Comparison of ENCODE assay signal across 8 cellular contexts in genomic region chr15:78872155-78872971, GRCh38. TPM values are rescaled to one million over a fixed set of nuclear protein-coding genes. Genes with fewer than 3 reads are reported as not detected.
DNase-seq lines count a peak whose midpoint lies in the region; ATAC-seq and TF ChIP-seq lines count a peak whose summit lies in the region.

Gene MORF4L1, plus strand, starts transcription at chr15:78872890. Its CDS starts 128 bp downstream, at chr15:78873018.

- H3K27ac ChIP-seq in CD4-positive, CD25-positive, alpha-beta regulatory T cell (ENCODE audit: insufficient read depth, low read length, poor library complexity, severe bottlenecking) = peak within 1 kb of the TSS; percentile 100
- H3K27ac ChIP-seq in ectodermal cell (ENCODE audit: insufficient read depth, low read depth, low read length, poor library complexity, severe bottlenecking) (peak within 1 kb of the TSS; percentile 99), lower lobe of right lung (peak within 1 kb of the TSS; percentile 100)

- H3K4me3 ChIP-seq in CD4-positive, CD25-positive, alpha-beta regulatory T cell (ENCODE audit: low read depth, low read length) = peak within 1 kb of the TSS; percentile 98
- H3K4me3 ChIP-seq in ectodermal cell (ENCODE audit: insufficient read depth, low read depth, low read length) (peak within 1 kb of the TSS; percentile 94), lower lobe of right lung (peak within 1 kb of the TSS; percentile 90)

- TF ChIP-seq CTCF in lower lobe of right lung (IDR thresholded peaks at IDR 0.05) = no peak

- ATAC-seq in CD4-positive, CD25-positive, alpha-beta regulatory T cell (ENCODE audit: low read depth in 2 of 2) = peak; percentile 84 to 88
- ATAC-seq in GM21367 (IDR thresholded peaks at IDR 0.05; ENCODE audit: unreplicated experiment) (peak; percentile 84), lower lobe of right lung (peak; percentile 96 to 97)

- no peaks in the 10 kb centered on the region for H3K9me3 ChIP-seq in CD4-positive, CD25-positive, alpha-beta regulatory T cell (ENCODE audit: control insufficient read depth in 2 of 2, low read length in 2 of 2)
- H3K9me3 ChIP-seq in ectodermal cell (ENCODE audit: control insufficient read depth, low read length) (no peaks in the 10 kb centered on the region), lower lobe of right lung (no peaks in the 10 kb centered on the region)

- H3K27ac Mint-ChIP-seq in CD4-positive, CD25-positive, alpha-beta regulatory T cell = peak within 1 kb of the TSS; percentile 100

- intact Hi-C loops in lower lobe of right lung (cut with DNase I) = no loop called here

- H3K27me3 Mint-ChIP-seq in CD4-positive, CD25-positive, alpha-beta regulatory T cell = peaks cover 16% of the 10 kb centered on the region

- 5 to 6% methylated on average over 46 of the region's 52 CpGs for WGBS in ectodermal cell, 2 experiments

- no peaks in the 10 kb centered on the region for H3K36me3 ChIP-seq in CD4-positive, CD25-positive, alpha-beta regulatory T cell (ENCODE audit: control insufficient read depth, insufficient read depth, low read length)
- H3K36me3 ChIP-seq in ectodermal cell (ENCODE audit: control insufficient read depth, insufficient read depth, low read length) = no peaks in the 10 kb centered on the region
- no peaks in the 10 kb centered on the region for H3K36me3 ChIP-seq in lower lobe of right lung

- H3K27me3 ChIP-seq in CD4-positive, CD25-positive, alpha-beta regulatory T cell (ENCODE audit: control insufficient read depth, insufficient read depth, low read length) = no peaks in the 10 kb centered on the region
- no peaks in the 10 kb centered on the region for H3K27me3 ChIP-seq in ectodermal cell (ENCODE audit: control insufficient read depth, insufficient read depth, low read length, poor library complexity, severe bottlenecking)
- no peaks in the 10 kb centered on the region for H3K27me3 ChIP-seq in lower lobe of right lung (ENCODE audit: low read depth)

- DNase-seq in CD4-positive, CD25-positive, alpha-beta regulatory T cell = peak; percentile 93 to 97 (median 96)
- DNase-seq in HT1080 (ENCODE audit: low read depth) (peak; percentile 95), lower lobe of right lung (peak; percentile 98)
- DNase-seq in NK-92 treated with Interleukin-12 subunit alpha and Interleukin-12 subunit beta, amount 100 ng/mL, for 24 hours (lab: John Stamatoyannopoulos, UW) = peak; percentile 95
- peak; percentile 97 for DNase-seq in activated CD8-positive, alpha-beta memory T cell treated with anti-CD3 and anti-CD28 coated beads for 24 hours
- DNase-seq in stimulated activated CD4-positive, alpha-beta T cell treated with anti-CD3 and anti-CD28 coated beads, Interleukin-4, amount 100 ng/mL, for 48 hours (ENCODE audit: low read depth in 2 of 2) = peak; percentile 88 to 92

- H3K4me1 ChIP-seq in CD4-positive, CD25-positive, alpha-beta regulatory T cell (ENCODE audit: control insufficient read depth, insufficient read depth, low read length, poor library complexity, severe bottlenecking) = peaks cover 37% of the 10 kb centered on the region
- H3K4me1 ChIP-seq in ectodermal cell (ENCODE audit: control insufficient read depth, insufficient read depth, low read length) = peaks cover 5% of the 10 kb centered on the region
- peaks cover 33% of the 10 kb centered on the region for H3K4me1 ChIP-seq in lower lobe of right lung

- H3K4me1 Mint-ChIP-seq in CD4-positive, CD25-positive, alpha-beta regulatory T cell = peaks cover 16 to 41% (median 28%) of the 10 kb centered on the region in 4 donors

- no peaks in the 10 kb centered on the region for H3K9me3 Mint-ChIP-seq in CD4-positive, CD25-positive, alpha-beta regulatory T cell

- H3K4me3 Mint-ChIP-seq in CD4-positive, CD25-positive, alpha-beta regulatory T cell = peak within 1 kb of the TSS; percentile 97 to 100 (median 100)

- peaks cover 13% of the 10 kb centered on the region for H3K36me3 Mint-ChIP-seq in CD4-positive, CD25-positive, alpha-beta regulatory T cell

RNA-seq across cellular contexts. Expression of gene MORF4L1, which starts in this region (rescaled TPM):
- 402 TPM for total RNA-seq in CD4-positive, CD25-positive, alpha-beta regulatory T cell
- polyA plus RNA-seq in CD4-positive, CD25-positive, alpha-beta regulatory T cell = 100 to 1,000 TPM; 271 to 324 (median 292) TPM
- 179 and 351 TPM in 2 replicates for total RNA-seq in HT1080 (2014; rRNA removed; shearing (Covaris generic))
- 394 and 487 TPM in 2 replicates for polyA plus RNA-seq in HT1080 (2015; cell fraction: cytosol; rRNA removed)
- polyA plus RNA-seq in HT1080 (2015; cell fraction: nucleus; rRNA removed) = 223 and 253 TPM in 2 replicates
- 605 TPM for polyA plus RNA-seq in ectodermal cell (2013, experiment 1 of 4)
- polyA plus RNA-seq in ectodermal cell (2013, experiment 2 of 4) = 595 TPM
- 457 TPM for polyA plus RNA-seq in ectodermal cell (2013, experiment 3 of 4)
- 468 TPM for polyA plus RNA-seq in ectodermal cell (2013, experiment 4 of 4)
- total RNA-seq in lower lobe of right lung = 289 TPM

Comparison
In these comparisons a context has a peak if more than half of its experiments do, and no peak if none do; other contexts are left out.
1. Peak in every context shown above with its lines: DNase-seq, ATAC-seq, H3K4me3 ChIP-seq and H3K27ac ChIP-seq.